In genomic region chr15:21324720-21325460, GRCh38 we compare ENCODE assay signal across 8 cellular contexts.
DNase-seq lines count a peak whose midpoint lies in the region; ATAC-seq and TF ChIP-seq lines count a peak whose summit lies in the region.
"Not testable (repeated sequence)": the region's sequence is repeated elsewhere in the genome, so short reads cannot be mapped to it uniquely, and the experiment has no call there.

No MANE protein-coding gene starts in this region.

- peak; percentile 29 for DNase-seq in activated CD4-positive, alpha-beta T cell treated with anti-CD3 and anti-CD28 coated beads for 1 hour
- DNase-seq in activated T-cell treated with anti-CD3 and anti-CD28 coated beads for 24 hours (ENCODE audit: low read depth) (peak; percentile 41), mucosa of descending colon (peak in 1 of 3 donors; percentile 24)
- DNase-seq in activated naive CD4-positive, alpha-beta T cell treated with anti-CD3 and anti-CD28 coated beads for 36 hours, result peak; percentile 10
- peak; percentile 3 to 18 for DNase-seq in stimulated activated CD4-positive, alpha-beta T cell treated with anti-CD3 and anti-CD28 coated beads, Interleukin-15, amount 100 ng/mL, for 48 hours (ENCODE audit: low read depth in 2 of 2)
- DNase-seq in stimulated activated naive CD8-positive, alpha-beta T cell treated with anti-CD3 and anti-CD28 coated beads, Interleukin-15, Interleukin-2, amounts not matched to agents 100 U/mL and 50 U/mL, for 24 hours, result peak; percentile 12

- H3K36me3 ChIP-seq in mucosa of descending colon (ENCODE audit: low read depth), result not testable (repeated sequence)

- intact Hi-C loops in activated naive CD4-positive, alpha-beta T cell treated with anti-CD3 and anti-CD28 coated beads for 36 hours (cut with micrococcal nuclease); mucosa of descending colon (cut with DNase I, micrococcal nuclease): not testable (repeated sequence)

- H3K4me3 ChIP-seq in mucosa of descending colon, result not testable (repeated sequence)

- not testable (repeated sequence) for H3K4me1 ChIP-seq in mucosa of descending colon (ENCODE audit: low read depth)

- not testable (repeated sequence) for TF ChIP-seq CTCF in mucosa of descending colon (IDR thresholded peaks at IDR 0.05)

- not testable (repeated sequence) for H3K4me1 Mint-ChIP-seq in activated naive CD4-positive, alpha-beta T cell treated with anti-CD3 and anti-CD28 coated beads for 36 hours (ENCODE audit: low read depth)

- not testable (repeated sequence) for H3K9me3 ChIP-seq in mucosa of descending colon

- H3K36me3 Mint-ChIP-seq in activated naive CD4-positive, alpha-beta T cell treated with anti-CD3 and anti-CD28 coated beads for 36 hours (ENCODE audit: low read depth), result not testable (repeated sequence)

- H3K27ac Mint-ChIP-seq in activated naive CD4-positive, alpha-beta T cell treated with anti-CD3 and anti-CD28 coated beads for 36 hours, result not testable (repeated sequence)

- not testable (repeated sequence) for H3K27me3 Mint-ChIP-seq in activated naive CD4-positive, alpha-beta T cell treated with anti-CD3 and anti-CD28 coated beads for 36 hours (ENCODE audit: low read depth)

- H3K9me3 Mint-ChIP-seq in activated naive CD4-positive, alpha-beta T cell treated with anti-CD3 and anti-CD28 coated beads for 36 hours, result not testable (repeated sequence)

- ATAC-seq in GM18867 (IDR thresholded peaks at IDR 0.05; ENCODE audit: unreplicated experiment) (peak; percentile 56), esophagus mucosa (peak; percentile 64), mucosa of descending colon (peak; percentile 31)
- peak; percentile 32 for ATAC-seq in stimulated activated naive CD8-positive, alpha-beta T cell treated with anti-CD3 and anti-CD28 coated beads, Interleukin-15, Interleukin-2, amounts not matched to agents 100 U/mL and 50 U/mL, for 24 hours

- CTCF ChIA-PET in activated naive CD4-positive, alpha-beta T cell treated with anti-CD3 and anti-CD28 coated beads for 36 hours (lab: Charles Lee), result not testable (repeated sequence)

- H3K4me3 Mint-ChIP-seq in activated naive CD4-positive, alpha-beta T cell treated with anti-CD3 and anti-CD28 coated beads for 36 hours, result peak overlapping the region; percentile 48
